Comparison of ENCODE assay signal across 25 cellular contexts in genomic region chr5:166493627-166494026, GRCh38.
DNase-seq lines count a peak whose midpoint lies in the region; ATAC-seq, FAIRE-seq and TF ChIP-seq lines count a peak whose summit lies in the region.
"Had no signal": no experiment of that assay in that cellular context is flagged by ENCODE, and none has a peak within 500 bp of the region (broad histone marks: within the 10 kb centered on the region; RNA-seq: fewer than 3 reads in every experiment).

No MANE protein-coding gene starts in this region.

- no peaks in the 10 kb centered on the region for H3K9me3 ChIP-seq in H1 (ENCODE audit: insufficient read depth in 2 of 2, low read depth in 1 of 2, low read length in 1 of 2)
- H3K9me3 ChIP-seq in tibial artery = no peaks in the 10 kb centered on the region
- no peaks in the 10 kb centered on the region for H3K9me3 ChIP-seq in ascending aorta

- no peaks in the 10 kb centered on the region for H3K79me1 ChIP-seq in H1 (ENCODE audit: low read depth, low read length)

- TF ChIP-seq RAD21 in H1 (IDR thresholded peaks at IDR 0.05 in 1 of 2, conservative IDR thresholded peaks at IDR 0.05 in 1 of 2; ENCODE audit: low read depth in 2 of 2, low read length in 2 of 2) = no peak

- ATAC-seq in sciatic nerve = peak; percentile 51
- ATAC-seq: HCT116 had no signal

- no peak overlapping the region for H4K8ac ChIP-seq in H1 (ENCODE audit: extremely low read depth, insufficient read depth, low read length)

- no peaks in the 10 kb centered on the region for H3K79me2 ChIP-seq in H1 (ENCODE audit: control insufficient read depth in 1 of 2, insufficient read depth in 2 of 2, low read length in 2 of 2)

- no peak overlapping the region for H3K4ac ChIP-seq in H1 (replicated peaks; ENCODE audit: insufficient read length, low read depth, low read length)

- 85% methylated on average over 7 of the region's 7 CpGs; no CpG with 5 or more reads in 1 of the 2 experiments for WGBS in H1 (ENCODE audit: extremely low coverage in 1 of 2, insufficient coverage in 1 of 2, insufficient read length in 1 of 2, insufficient replicate concordance in 2 of 2, low coverage in 1 of 2, low lambda C conversion rate in 2 of 2, missing lambda C conversion rate in 1 of 2), 2 experiments

- no peak for TF ChIP-seq POLR2A in H1 (IDR thresholded peaks at IDR 0.05; ENCODE audit: control extremely low read depth in 1 of 2, low read depth in 2 of 2, low read length in 2 of 2)

- CTCF ChIA-PET in H1 (lab: Charles Lee; ENCODE audit: partially characterized antibody) = interaction anchor here (1.0 kb wide), 1 partner anchor 102 kb away, joined by 3 read pairs; no protein-coding TSS in a partner anchor
- CTCF ChIA-PET in activated CD4-positive, alpha-beta memory T cell treated with anti-CD3 and anti-CD28 coated beads for 36 hours (lab: Charles Lee) = no interaction called here

- no peak overlapping the region for H3K18ac ChIP-seq in H1 (ENCODE audit: extremely low read depth, low read length)

- intact Hi-C loops in sciatic nerve (cut with DNase I) (no loop called here), tibial artery (cut with DNase I; ENCODE audit: low total_unique reads) (no loop called here), ascending aorta (cut with DNase I) (no loop called here)
- intact Hi-C loops in activated CD4-positive, alpha-beta memory T cell treated with anti-CD3 and anti-CD28 coated beads for 36 hours (cut with micrococcal nuclease) = no loop called here

- H3K4me1 ChIP-seq in H1 (replicated peaks in 1 of 4; ENCODE audit: control insufficient read depth in 3 of 4, insufficient read depth in 4 of 4, low read length in 3 of 4) = no peaks in the 10 kb centered on the region
- no peaks in the 10 kb centered on the region for H3K4me1 ChIP-seq in tibial artery
- no peaks in the 10 kb centered on the region for H3K4me1 ChIP-seq in ascending aorta

- H3K4me3 ChIP-seq in H1 (ENCODE audit: extremely low read depth in 1 of 4, insufficient read depth in 2 of 4, low read depth in 3 of 4, low read length in 4 of 4) (no peak overlapping the region), tibial artery (no peak overlapping the region), ascending aorta (no peak overlapping the region)
- H3K4me3 ChIP-seq: PC-9 had no signal

- H2BK20ac ChIP-seq in H1 (ENCODE audit: low read length) = no peak overlapping the region

- H2BK120ac ChIP-seq in H1 (replicated peaks; ENCODE audit: low read depth, low read length) = no peak overlapping the region

- POLR2A ChIA-PET in H1 (lab: Charles Lee; ENCODE audit: partially characterized antibody) = interaction anchor here (0.7 kb wide), 1 partner anchor 59 kb away, joined by 3 read pairs; no protein-coding TSS in a partner anchor
- POLR2A ChIA-PET in activated CD4-positive, alpha-beta memory T cell treated with anti-CD3 and anti-CD28 coated beads for 36 hours (lab: Charles Lee) = no interaction called here

- H4K91ac ChIP-seq in H1 (replicated peaks; ENCODE audit: insufficient read length, low read length) = no peak overlapping the region

- H2AFZ ChIP-seq in H1 (ENCODE audit: low read length) = peak overlapping the region; percentile 40; the same call in 1 of the 2 replicates
- H2AFZ ChIP-seq: PC-9 had no signal

- H3K14ac ChIP-seq in H1 (ENCODE audit: insufficient read length) = no peak overlapping the region

- H2BK15ac ChIP-seq in H1 (ENCODE audit: low read length) = no peak overlapping the region

- H3K9me3 Mint-ChIP-seq in activated CD4-positive, alpha-beta memory T cell treated with anti-CD3 and anti-CD28 coated beads for 36 hours = peaks cover 4% of the 10 kb centered on the region

- H3K27ac ChIP-seq in H1 (ENCODE audit: low read depth, low read length) (no peak overlapping the region), tibial artery (no peak overlapping the region), ascending aorta (no peak overlapping the region)
- H3K27ac ChIP-seq: 22Rv1, HL-60, PC-9 had no signal

- no peak overlapping the region for H4K5ac ChIP-seq in H1 (ENCODE audit: insufficient read length, low read depth, low read length)

- H3K56ac ChIP-seq in H1 (replicated peaks; ENCODE audit: insufficient read length, low read depth, low read length) = no peak overlapping the region

- no peak overlapping the region for H2BK12ac ChIP-seq in H1 (ENCODE audit: low read depth, low read length)

- H3K9ac ChIP-seq in H1 (replicated peaks in 1 of 4; ENCODE audit: extremely low read depth in 1 of 4, low read depth in 3 of 4, low read length in 3 of 4) = no peak overlapping the region

- no peak overlapping the region for H2BK5ac ChIP-seq in H1 (ENCODE audit: low read depth, low read length)

- H3K27ac Mint-ChIP-seq in activated CD4-positive, alpha-beta memory T cell treated with anti-CD3 and anti-CD28 coated beads for 36 hours = no peak overlapping the region
- H3K27ac Mint-ChIP-seq: B cell; CD4-positive, alpha-beta memory T cell; IgD-negative memory B cell had no signal

- peak; percentile 1 for DNase-seq in NCI-H82 (lab: John Stamatoyannopoulos, UW)
- no peak for DNase-seq in NCI-H82 treated with DMSO at 0.1 percent for 48 hours (lab: John Stamatoyannopoulos, UW; ENCODE audit: unreplicated experiment)
- no peak for DNase-seq in H1 (ENCODE audit: low read depth in 1 of 2, low spot score in 2 of 2)
- DNase-seq in kidney tubule cell (ENCODE audit: low spot score) = peak; percentile 2
- DNase-seq in sciatic nerve (ENCODE audit: low spot score) = no peak
- no peak for DNase-seq in activated CD4-positive, alpha-beta memory T cell treated with anti-CD3 and anti-CD28 coated beads for 36 hours
- no peak for DNase-seq in tibial artery
- no peak for DNase-seq in ascending aorta (ENCODE audit: low spot score in 2 of 2)
- DNase-seq: Calu3; CD4-positive, alpha-beta memory T cell; DMS53; Kasumi-1; MM.1S; NCI-H1105; NCI-H1694; NCI-H345; NCI-H69; PC-9 had no signal

- TF ChIP-seq EP300 in H1 (IDR thresholded peaks at IDR 0.05; ENCODE audit: borderline replicate concordance in 1 of 2, low read depth in 2 of 2, low read length in 2 of 2) = no peak

- H4K20me1 ChIP-seq in H1 (replicated peaks in 1 of 2; ENCODE audit: control insufficient read depth in 1 of 2, insufficient read depth in 2 of 2, low read length in 2 of 2) = no peaks in the 10 kb centered on the region

- no peak for FAIRE-seq in H1 (lab: Jason Lieb, UNC)
- FAIRE-seq: GM19239, HTR-8/SVneo had no signal

- H3K27me3 ChIP-seq in H1 (replicated peaks in 1 of 4; ENCODE audit: control insufficient read depth in 3 of 4, extremely low read depth in 1 of 4, insufficient read depth in 3 of 4, low read length in 3 of 4) (no peaks in the 10 kb centered on the region), tibial artery (no peaks in the 10 kb centered on the region), ascending aorta (no peaks in the 10 kb centered on the region)

- no peak overlapping the region for H3K23ac ChIP-seq in H1 (ENCODE audit: insufficient read length)

- no peaks in the 10 kb centered on the region for H3K4me1 Mint-ChIP-seq in activated CD4-positive, alpha-beta memory T cell treated with anti-CD3 and anti-CD28 coated beads for 36 hours (ENCODE audit: low read depth)
- H3K4me1 Mint-ChIP-seq: B cell; CD4-positive, alpha-beta memory T cell; IgD-negative memory B cell had no signal

- no peaks in the 10 kb centered on the region for H3K27me3 Mint-ChIP-seq in activated CD4-positive, alpha-beta memory T cell treated with anti-CD3 and anti-CD28 coated beads for 36 hours
- H3K27me3 Mint-ChIP-seq: B cell; CD4-positive, alpha-beta memory T cell; IgD-negative memory B cell had no signal

- TF ChIP-seq CTCF in H1 (IDR thresholded peaks at IDR 0.05; ENCODE audit: control extremely low read depth in 1 of 3, insufficient read depth in 1 of 3, low read depth in 1 of 3, low read length in 3 of 3) (no peak), tibial artery (IDR thresholded peaks at IDR 0.05) (no peak), ascending aorta (IDR thresholded peaks at IDR 0.05) (no peak)

- no peak overlapping the region for H3K4me3 Mint-ChIP-seq in activated CD4-positive, alpha-beta memory T cell treated with anti-CD3 and anti-CD28 coated beads for 36 hours
- H3K4me3 Mint-ChIP-seq: B cell; CD4-positive, alpha-beta memory T cell had no signal

- H2AK5ac ChIP-seq in H1 (ENCODE audit: low read depth, low read length) = no peak overlapping the region

- H3K23me2 ChIP-seq in H1 (ENCODE audit: low read depth, low read length) = no peaks in the 10 kb centered on the region

- no peak overlapping the region for H3K4me2 ChIP-seq in H1 (ENCODE audit: insufficient read depth in 1 of 2, low read depth in 2 of 2, low read length in 2 of 2)
- H3K4me2 ChIP-seq: PC-9 had no signal

- no peaks in the 10 kb centered on the region for H3K36me3 ChIP-seq in H1 (ENCODE audit: control insufficient read depth in 2 of 4, insufficient read depth in 4 of 4, low read length in 3 of 4)
- H3K36me3 ChIP-seq in tibial artery = no peaks in the 10 kb centered on the region
- H3K36me3 ChIP-seq in ascending aorta = no peaks in the 10 kb centered on the region

- H3K36me3 Mint-ChIP-seq in activated CD4-positive, alpha-beta memory T cell treated with anti-CD3 and anti-CD28 coated beads for 36 hours = no peaks in the 10 kb centered on the region
- H3K36me3 Mint-ChIP-seq: CD4-positive, alpha-beta memory T cell; IgD-negative memory B cell had no signal

TF ChIP-seq in H1, 55 proteins besides CTCF, POLR2A, EP300 and RAD21 (continues in another document):
- TF ChIP-seq RXRA (IDR thresholded peaks at IDR 0.05; ENCODE audit: insufficient read depth, low read depth, low read length) (no peak), SIN3A (conservative IDR thresholded peaks at IDR 0.05 in 1 of 2, IDR thresholded peaks at IDR 0.05 in 1 of 2; ENCODE audit: low read depth in 1 of 2, low read length in 2 of 2) (no peak), MAFK (IDR thresholded peaks at IDR 0.05; ENCODE audit: low read depth, low read length) (no peak), SIX5 (IDR thresholded peaks at IDR 0.05; ENCODE audit: low read depth, low read length) (no peak), KDM4A (IDR thresholded peaks at IDR 0.05; ENCODE audit: low read depth, low read length, severe bottlenecking) (no peak), EZH2 (IDR thresholded peaks at IDR 0.05; ENCODE audit: low read depth, low read length, severe bottlenecking) (no peak), CBX5 (IDR thresholded peaks at IDR 0.05; ENCODE audit: low read depth, low read length) (no peak), TCF12 (IDR thresholded peaks at IDR 0.05; ENCODE audit: low read depth, low read length) (no peak), USF2 (IDR thresholded peaks at IDR 0.05; ENCODE audit: low read length) (no peak), YY1 (IDR thresholded peaks at IDR 0.05; ENCODE audit: low read depth, low read length) (no peak), KDM1A (IDR thresholded peaks at IDR 0.05; ENCODE audit: borderline replicate concordance, low read length) (no peak), POLR2AphosphoS5 (IDR thresholded peaks at IDR 0.05; ENCODE audit: low read depth, low read length) (no peak)

Comparison
In these comparisons a context has a peak if more than half of its experiments do, and no peak if none do; other contexts are left out.
1. DNase-seq: peak in NCI-H82 (single experiment) and kidney tubule cell (single experiment); none in NCI-H82 treated with DMSO at 0.1 percent for 48 hours (single experiment), H1 (0 of 2), sciatic nerve (single experiment), activated CD4-positive, alpha-beta memory T cell treated with anti-CD3 and anti-CD28 coated beads for 36 hours (single experiment), tibial artery (0 of 2) and ascending aorta (0 of 2).